Comparison of ENCODE assay signal across 12 cellular contexts in the genomic region with DNA sequence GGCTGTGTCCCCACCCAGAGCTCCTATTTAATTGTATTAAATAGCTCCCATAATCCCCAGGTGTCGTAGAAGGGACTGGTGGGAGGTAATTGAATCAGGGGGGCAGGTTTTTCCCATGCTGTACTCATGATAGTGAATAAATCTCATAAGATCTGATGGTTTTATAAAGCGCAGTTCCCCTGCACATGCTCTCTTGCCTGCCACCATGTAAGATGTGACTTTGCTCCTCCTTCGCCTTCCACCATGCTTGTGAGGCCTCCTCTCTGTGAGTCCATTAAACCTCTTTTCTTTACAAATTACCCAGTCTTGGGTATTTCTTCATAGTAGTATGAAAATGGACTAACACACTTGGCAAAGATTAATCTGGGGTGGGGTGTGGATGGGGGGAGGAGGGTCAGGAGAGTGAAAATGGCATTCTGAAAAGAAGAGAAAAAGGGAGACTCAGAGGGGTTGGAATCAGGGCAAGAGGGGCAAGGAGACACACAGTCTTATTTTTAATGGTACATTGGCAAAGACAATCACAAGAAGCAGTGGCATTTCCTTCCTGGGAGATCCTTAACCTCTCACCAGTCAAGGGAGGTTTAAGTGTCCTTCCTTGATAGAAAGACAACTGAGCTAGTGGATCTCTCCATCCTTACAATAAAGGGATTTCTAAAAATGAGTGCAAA. TPM values are rescaled to one million over a fixed set of nuclear protein-coding genes. Genes with fewer than 3 reads are reported as not detected.
DNase-seq lines count a peak whose midpoint lies in the region; ATAC-seq, FAIRE-seq and TF ChIP-seq lines count a peak whose summit lies in the region.
"Had no signal": no experiment of that assay in that cellular context is flagged by ENCODE, and none has a peak within 500 bp of the region (broad histone marks: within the 10 kb centered on the region; RNA-seq: fewer than 3 reads in every experiment).

No MANE protein-coding gene starts in this region.

- H3K79me2 ChIP-seq in endothelial cell of umbilical vein (ENCODE audit: control insufficient read depth, insufficient read depth, low read length), result no peaks in the 10 kb centered on the region

- WGBS in aorta, 2 donors, result 96 to 97% methylated on average over 3 of the region's 3 CpGs

- no peaks in the 10 kb centered on the region for H4K20me1 ChIP-seq in endothelial cell of umbilical vein (replicated peaks; ENCODE audit: control insufficient read depth, extremely low read depth, insufficient read depth, low read length)

- peaks cover 26% of the 10 kb centered on the region for H3K4me1 ChIP-seq in endothelial cell of umbilical vein (ENCODE audit: control insufficient read depth, extremely low read depth, insufficient read depth, low read length)
- peaks cover 0 to 18% of the 10 kb centered on the region in 2 donors for H3K4me1 ChIP-seq in aorta (ENCODE audit: control insufficient read depth in 1 of 2, insufficient read depth in 2 of 2, low read length in 2 of 2)

- FAIRE-seq in endothelial cell of umbilical vein (lab: Jason Lieb, UNC), result no peak

- H3K27me3 ChIP-seq in endothelial cell of umbilical vein (ENCODE audit: control insufficient read depth in 2 of 2, insufficient read depth in 2 of 2, low read length in 2 of 2), result no peaks in the 10 kb centered on the region
- H3K27me3 ChIP-seq in aorta (ENCODE audit: control insufficient read depth in 1 of 2, insufficient read depth in 2 of 2, low read length in 1 of 2), result no peaks in the 10 kb centered on the region
- H3K27me3 ChIP-seq: neutrophil had no signal

- H3K4me3 Mint-ChIP-seq in activated naive CD4-positive, alpha-beta T cell treated with anti-CD3 and anti-CD28 coated beads, Interleukin-2, amount 50 U/mL, for 24 hours, result no peak overlapping the region
- H3K4me3 Mint-ChIP-seq: dendritic cell treated with granulocyte-macrophage colony-stimulating factor and Interleukin-4, amounts not matched to agents 40 ng/mL and 50 ng/mL, for 4 days had no signal

- no peak for TF ChIP-seq CTCF in endothelial cell of umbilical vein (IDR thresholded peaks at IDR 0.05; ENCODE audit: extremely low read depth in 1 of 2, insufficient read depth in 1 of 2, low read depth in 1 of 2, low read length in 2 of 2)

- ATAC-seq in HG03060 (IDR thresholded peaks at IDR 0.05; ENCODE audit: low read depth, unreplicated experiment) (peak; percentile 19), aorta (ENCODE audit: low FRiP score) (no peak), HG03139 (IDR thresholded peaks at IDR 0.05; ENCODE audit: unreplicated experiment) (no peak)

- peak overlapping the region; percentile 61 for H3K9ac ChIP-seq in endothelial cell of umbilical vein (replicated peaks; ENCODE audit: extremely low read depth, insufficient read depth, low read length)

- no peak for TF ChIP-seq POLR2A in endothelial cell of umbilical vein (IDR thresholded peaks at IDR 0.05; ENCODE audit: low read depth, low read length)

- DNase-seq in activated naive CD4-positive, alpha-beta T cell treated with anti-CD3 and anti-CD28 coated beads, Interleukin-2, amount 50 U/mL, for 16 hours, result no peak
- DNase-seq in endothelial cell of umbilical vein (ENCODE audit: low read depth, low spot score) (no peak), aorta (no peak), hypothalamus (lab: John Stamatoyannopoulos, UW) (no peak)
- no peak for DNase-seq in activated CD8-positive, alpha-beta memory T cell treated with anti-CD3 and anti-CD28 coated beads for 24 hours
- DNase-seq: NCI-H1092 treated with DMSO at 0.1 percent for 48 hours, SHP77 had no signal

- peak overlapping the region; percentile 77 for H2AFZ ChIP-seq in endothelial cell of umbilical vein (ENCODE audit: low read depth, low read length)

- dilution Hi-C loops in endothelial cell of umbilical vein (cut with MboI; ENCODE audit: extremely low pct_ligation_motif_present, low sequenced_read_pairs), result no loop called here

- H3K9me1 ChIP-seq in endothelial cell of umbilical vein (replicated peaks; ENCODE audit: control insufficient read depth, extremely low read depth, insufficient read depth, low read length), result no peaks in the 10 kb centered on the region

- CTCF ChIA-PET in endothelial cell of umbilical vein (lab: Charles Lee), result interaction anchor here (0.5 to 3.3 kb wide), 5 partner anchors 15 to 711 kb away, joined by 3 to 17 read pairs (median 3); no protein-coding TSS in a partner anchor

- H3K36me3 Mint-ChIP-seq in activated naive CD4-positive, alpha-beta T cell treated with anti-CD3 and anti-CD28 coated beads, Interleukin-2, amount 50 U/mL, for 24 hours, result peaks cover 4% of the 10 kb centered on the region

- H3K4me3 ChIP-seq in endothelial cell of umbilical vein (replicated peaks in 1 of 3; ENCODE audit: insufficient read depth in 1 of 3, low read depth in 1 of 3, low read length in 3 of 3) (no peak overlapping the region), aorta (ENCODE audit: low read length in 2 of 2) (no peak overlapping the region)

- H3K9me3 ChIP-seq in endothelial cell of umbilical vein (replicated peaks; ENCODE audit: control insufficient read depth, insufficient read depth, low read length) (no peaks in the 10 kb centered on the region), aorta (ENCODE audit: control insufficient read depth, low read length) (no peaks in the 10 kb centered on the region)
- H3K9me3 ChIP-seq: neutrophil had no signal

- H3K4me1 Mint-ChIP-seq in activated naive CD4-positive, alpha-beta T cell treated with anti-CD3 and anti-CD28 coated beads, Interleukin-2, amount 50 U/mL, for 24 hours, result peaks cover 28% of the 10 kb centered on the region

- peaks cover 7% of the 10 kb centered on the region for H3K9me3 Mint-ChIP-seq in activated naive CD4-positive, alpha-beta T cell treated with anti-CD3 and anti-CD28 coated beads, Interleukin-2, amount 50 U/mL, for 24 hours
- H3K9me3 Mint-ChIP-seq: dendritic cell treated with granulocyte-macrophage colony-stimulating factor and Interleukin-4, amounts not matched to agents 40 ng/mL and 50 ng/mL, for 4 days had no signal

- H3K4me2 ChIP-seq in endothelial cell of umbilical vein (ENCODE audit: insufficient read depth, low read length), result peak overlapping the region; percentile 60

- peak overlapping the region; percentile 96 for H3K27ac ChIP-seq in endothelial cell of umbilical vein (ENCODE audit: insufficient read depth, low read depth, low read length)
- peak overlapping the region; percentile 31 to 95 for H3K27ac ChIP-seq in aorta (ENCODE audit: low read depth in 1 of 2, low read length in 2 of 2)
- H3K27ac ChIP-seq: neutrophil had no signal

- intact Hi-C loops in endothelial cell of umbilical vein (cut with micrococcal nuclease) (loop anchor here (1.0 to 10.0 kb wide), 4 partner anchors 36 to 308 kb away; partner anchors contain the start of gene TFB1M), aorta (cut with DNase I) (loop anchor here (1.0 to 10.0 kb wide), 2 partner anchors 36 to 78 kb away; no protein-coding TSS in a partner anchor)

- H3K36me3 ChIP-seq in endothelial cell of umbilical vein (ENCODE audit: control insufficient read depth in 2 of 2, extremely low read depth in 1 of 2, insufficient read depth in 2 of 2, low read length in 2 of 2), result no peaks in the 10 kb centered on the region
- no peaks in the 10 kb centered on the region for H3K36me3 ChIP-seq in aorta (ENCODE audit: control insufficient read depth in 1 of 2, insufficient read depth in 2 of 2, low read length in 1 of 2)
- H3K36me3 ChIP-seq: neutrophil had no signal

- POLR2A ChIA-PET in endothelial cell of umbilical vein (lab: Charles Lee), result no interaction called here

- BruUV-seq in endothelial cell of umbilical vein (replicated peaks; lab: Mats Ljungman, UMichigan), result TSS peak; percentile 97

- peak overlapping the region; percentile 31 for H3K27ac Mint-ChIP-seq in activated naive CD4-positive, alpha-beta T cell treated with anti-CD3 and anti-CD28 coated beads, Interleukin-2, amount 50 U/mL, for 24 hours
- H3K27ac Mint-ChIP-seq: dendritic cell treated with granulocyte-macrophage colony-stimulating factor and Interleukin-4, amounts not matched to agents 40 ng/mL and 50 ng/mL, for 4 days had no signal

- H3K27me3 Mint-ChIP-seq in activated naive CD4-positive, alpha-beta T cell treated with anti-CD3 and anti-CD28 coated beads, Interleukin-2, amount 50 U/mL, for 24 hours, result no peaks in the 10 kb centered on the region
- H3K27me3 Mint-ChIP-seq: dendritic cell treated with granulocyte-macrophage colony-stimulating factor and Interleukin-4, amounts not matched to agents 40 ng/mL and 50 ng/mL, for 4 days had no signal

TF ChIP-seq in endothelial cell of umbilical vein, 7 proteins besides CTCF, POLR2A, EP300 and RAD21:
- no peak for TF ChIP-seq MYC (IDR thresholded peaks at IDR 0.05; ENCODE audit: low read depth, low read length)
- TF ChIP-seq JUN (IDR thresholded peaks at IDR 0.05; ENCODE audit: borderline replicate concordance, insufficient read depth, insufficient read length, low read depth), result no peak
- no peak for TF ChIP-seq GATA2 (IDR thresholded peaks at IDR 0.05; ENCODE audit: insufficient read depth, insufficient read length, low read depth, low read length)
- no peak for TF ChIP-seq FOS (IDR thresholded peaks at IDR 0.05; ENCODE audit: borderline replicate concordance, insufficient read depth, low read length)

RNA-seq across cellular contexts. Expression of gene NOX3, which starts 37.5 kb away (rescaled TPM):
- not detected in 2 replicates for total RNA-seq in endothelial cell of umbilical vein
- polyA plus RNA-seq in endothelial cell of umbilical vein, result not detected in 2 replicates
- polyA plus RNA-seq in endothelial cell of umbilical vein (2011; cell fraction: cytosol; rRNA removed), result not detected in 2 replicates
- not detected in 2 replicates for polyA plus RNA-seq in endothelial cell of umbilical vein (2011; cell fraction: nucleus; rRNA removed)
- not detected in 2 replicates for polyA plus RNA-seq in endothelial cell of umbilical vein (2012)
- not detected in 2 replicates for polyA minus RNA-seq in endothelial cell of umbilical vein
- polyA minus RNA-seq in endothelial cell of umbilical vein (2011; cell fraction: cytosol; rRNA and poly(A)+ RNA removed), result not detected
- not detected in 2 replicates for polyA minus RNA-seq in endothelial cell of umbilical vein (2011; cell fraction: nucleus; rRNA and poly(A)+ RNA removed)
- total RNA-seq in aorta, result not detected
- not detected for polyA plus RNA-seq in aorta
